In the genomic region with DNA sequence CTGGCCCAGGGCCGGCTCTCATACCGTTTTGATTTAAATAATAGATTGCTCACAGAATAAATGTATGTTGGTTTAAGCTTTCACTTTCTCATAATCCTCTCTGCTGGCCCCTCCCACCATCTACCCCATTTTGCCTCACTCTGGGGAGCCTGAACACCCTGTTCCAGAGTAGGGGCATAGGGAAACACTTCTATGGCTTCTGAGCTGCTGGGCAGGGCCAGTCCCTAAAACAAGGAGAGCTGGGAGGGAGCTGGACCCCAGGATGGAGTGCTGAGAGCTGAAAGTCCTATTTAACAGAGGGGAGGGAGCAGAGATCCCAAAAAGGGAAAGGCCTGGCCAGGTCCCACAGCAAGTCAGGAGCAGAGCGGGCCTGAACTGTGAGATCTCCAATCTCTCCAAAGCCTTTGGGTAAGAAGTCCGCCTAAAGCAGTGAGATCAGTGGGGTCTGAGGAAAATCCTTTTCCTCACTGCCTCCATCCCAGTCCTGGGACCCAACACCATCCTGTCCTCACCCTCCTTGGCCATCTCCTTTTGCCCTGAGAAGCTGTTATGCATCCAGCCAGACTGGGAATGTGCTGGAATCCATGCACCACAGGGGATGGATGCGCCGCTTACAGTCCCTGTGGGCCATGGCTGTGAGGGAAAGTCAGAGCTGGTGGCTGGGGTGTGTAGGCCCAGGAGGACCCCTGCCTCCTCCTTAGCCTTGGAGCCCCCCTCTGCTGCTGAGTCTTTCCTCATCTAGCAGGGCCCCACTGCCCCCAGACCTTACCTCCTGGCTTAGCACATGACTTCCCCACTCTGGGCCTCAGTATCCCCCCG, we compare ENCODE assay signal across 13 cellular contexts. TPM values are rescaled to one million over a fixed set of nuclear protein-coding genes. Genes with fewer than 3 reads are reported as not detected.
DNase-seq lines count a peak whose midpoint lies in the region; ATAC-seq and TF ChIP-seq lines count a peak whose summit lies in the region.
"Had no signal": no experiment of that assay in that cellular context is flagged by ENCODE, and none has a peak within 500 bp of the region (broad histone marks: within the 10 kb centered on the region; RNA-seq: fewer than 3 reads in every experiment).

No MANE protein-coding gene starts in this region.

- H3K27ac ChIP-seq in muscle layer of colon (ENCODE audit: low read depth, low read length) (peak overlapping the region; percentile 86), transverse colon (peak overlapping the region; percentile 50 to 80 (median 64))

- H3K9me3 ChIP-seq in muscle layer of colon (ENCODE audit: low read length) (no peaks in the 10 kb centered on the region), transverse colon (no peaks in the 10 kb centered on the region)

- no peak for TF ChIP-seq EP300 in transverse colon (IDR thresholded peaks at IDR 0.05; ENCODE audit: low read depth)

- H3K4me1 ChIP-seq in muscle layer of colon (ENCODE audit: insufficient read depth, low read length) (peaks cover 30% of the 10 kb centered on the region), transverse colon (peaks cover 8 to 35% (median 21%) of the 10 kb centered on the region in 4 donors)

- H3K36me3 Mint-ChIP-seq in activated CD8-positive, alpha-beta T cell treated with anti-CD3 and anti-CD28 coated beads, Interleukin-2, amount 10 ng/mL, durations not matched to agents 7 days and 5 days (ENCODE audit: low read depth), result no peaks in the 10 kb centered on the region
- H3K36me3 Mint-ChIP-seq in activated CD8-positive, alpha-beta T cell treated with anti-CD3 and anti-CD28 coated beads for 36 hours (ENCODE audit: low read depth), result no peaks in the 10 kb centered on the region
- H3K36me3 Mint-ChIP-seq: memory B cell, type B pancreatic cell had no signal

- H3K4me1 Mint-ChIP-seq in activated CD8-positive, alpha-beta T cell treated with anti-CD3 and anti-CD28 coated beads, Interleukin-2, amount 10 ng/mL, durations not matched to agents 7 days and 5 days (ENCODE audit: low read depth), result peaks cover 8% of the 10 kb centered on the region
- no peaks in the 10 kb centered on the region for H3K4me1 Mint-ChIP-seq in activated CD8-positive, alpha-beta T cell treated with anti-CD3 and anti-CD28 coated beads for 36 hours (ENCODE audit: low read depth)
- H3K4me1 Mint-ChIP-seq: activated naive CD8-positive, alpha-beta T cell treated with anti-CD3 and anti-CD28 coated beads, Interleukin-2, amount 50 U/mL, for 24 hours; memory B cell had no signal

- CTCF ChIA-PET in activated CD8-positive, alpha-beta T cell treated with anti-CD3 and anti-CD28 coated beads, Interleukin-2, amount 10 ng/mL, durations not matched to agents 7 days and 5 days (lab: Charles Lee), result no interaction called here
- CTCF ChIA-PET in activated CD8-positive, alpha-beta T cell treated with anti-CD3 and anti-CD28 coated beads for 36 hours (lab: Charles Lee), result no interaction called here

- DNase-seq in activated CD8-positive, alpha-beta T cell treated with anti-CD3 and anti-CD28 coated beads, Interleukin-2, amount 10 ng/mL, durations not matched to agents 7 days and 5 days, result no peak
- DNase-seq in activated CD8-positive, alpha-beta T cell treated with anti-CD3 and anti-CD28 coated beads for 36 hours, result no peak
- DNase-seq in fibroblast of the aortic adventitia (ENCODE audit: low read depth) (no peak), transverse colon (no peak), NCI-H2196 (lab: John Stamatoyannopoulos, UW; ENCODE audit: unreplicated experiment) (no peak), SW 1271 (lab: John Stamatoyannopoulos, UW) (no peak)
- DNase-seq: activated naive CD8-positive, alpha-beta T cell treated with anti-CD3 and anti-CD28 coated beads, Interleukin-2, amount 50 U/mL, for 24 hours; effector CD4-positive, alpha-beta T cell; retina had no signal

- H3K4me3 ChIP-seq in fibroblast of the aortic adventitia (ENCODE audit: low read depth, low read length) (peak overlapping the region; percentile 28), muscle layer of colon (ENCODE audit: low read depth in 1 of 2, low read length in 2 of 2) (peak overlapping the region in 1 of 2 donors; percentile 43), transverse colon (peak overlapping the region in 1 of 4 donors; percentile 16)

- TF ChIP-seq POLR2A in transverse colon (IDR thresholded peaks at IDR 0.05), result no peak

- peak; percentile 45 for ATAC-seq in activated CD8-positive, alpha-beta T cell treated with anti-CD3 and anti-CD28 coated beads, Interleukin-2, amount 10 ng/mL, durations not matched to agents 7 days and 5 days
- no peak for ATAC-seq in activated CD8-positive, alpha-beta T cell treated with anti-CD3 and anti-CD28 coated beads for 36 hours
- ATAC-seq in GM21515 (IDR thresholded peaks at IDR 0.05; ENCODE audit: unreplicated experiment), result no peak

- no peak for TF ChIP-seq CTCF in activated CD8-positive, alpha-beta T cell treated with anti-CD3 and anti-CD28 coated beads for 36 hours (IDR thresholded peaks at IDR 0.05)
- TF ChIP-seq CTCF in fibroblast of the aortic adventitia (IDR thresholded peaks at IDR 0.05; ENCODE audit: insufficient read depth, low read length) (no peak), transverse colon (IDR thresholded peaks at IDR 0.05) (no peak)

- in situ Hi-C loops in transverse colon (cut with MboI; ENCODE audit: low pct_ligation_motif_present in 1 of 4, low pct_unique_long_range_greater_than_20kb in 1 of 4, low sequenced_read_pairs in 3 of 4), result no loop called here

- no peak overlapping the region for H3K4me3 Mint-ChIP-seq in activated CD8-positive, alpha-beta T cell treated with anti-CD3 and anti-CD28 coated beads, Interleukin-2, amount 10 ng/mL, durations not matched to agents 7 days and 5 days
- no peak overlapping the region for H3K4me3 Mint-ChIP-seq in activated CD8-positive, alpha-beta T cell treated with anti-CD3 and anti-CD28 coated beads for 36 hours
- H3K4me3 Mint-ChIP-seq: activated naive CD8-positive, alpha-beta T cell treated with anti-CD3 and anti-CD28 coated beads, Interleukin-2, amount 50 U/mL, for 24 hours; memory B cell; type B pancreatic cell had no signal

- peak overlapping the region; percentile 40 for H3K9ac ChIP-seq in muscle layer of colon (ENCODE audit: low read length)

- 70% methylated on average over 7 of the region's 7 CpGs; no CpG with 5 or more reads in 1 of the 2 donors for WGBS in transverse colon (ENCODE audit: low coverage in 1 of 2), 2 donors

- intact Hi-C loops in activated CD8-positive, alpha-beta T cell treated with anti-CD3 and anti-CD28 coated beads for 36 hours (cut with micrococcal nuclease), result no loop called here
- intact Hi-C loops in transverse colon (cut with DNase I; ENCODE audit: low total_unique reads), result no loop called here

- H3K27me3 ChIP-seq in muscle layer of colon (ENCODE audit: control insufficient read depth in 1 of 2, insufficient read depth in 2 of 2, low read length in 2 of 2) (no peaks in the 10 kb centered on the region), transverse colon (no peaks in the 10 kb centered on the region)

- H3K27me3 Mint-ChIP-seq in activated CD8-positive, alpha-beta T cell treated with anti-CD3 and anti-CD28 coated beads, Interleukin-2, amount 10 ng/mL, durations not matched to agents 7 days and 5 days (ENCODE audit: low read depth), result no peaks in the 10 kb centered on the region
- H3K27me3 Mint-ChIP-seq in activated CD8-positive, alpha-beta T cell treated with anti-CD3 and anti-CD28 coated beads for 36 hours, result no peaks in the 10 kb centered on the region
- H3K27me3 Mint-ChIP-seq: activated naive CD8-positive, alpha-beta T cell treated with anti-CD3 and anti-CD28 coated beads, Interleukin-2, amount 50 U/mL, for 24 hours; memory B cell; type B pancreatic cell had no signal

- POLR2A ChIA-PET in activated CD8-positive, alpha-beta T cell treated with anti-CD3 and anti-CD28 coated beads, Interleukin-2, amount 10 ng/mL, durations not matched to agents 7 days and 5 days (lab: Charles Lee), result interaction anchor here (0.8 kb wide), 1 partner anchor 14 kb away, joined by 3 read pairs; no protein-coding TSS in a partner anchor
- POLR2A ChIA-PET in activated CD8-positive, alpha-beta T cell treated with anti-CD3 and anti-CD28 coated beads for 36 hours (lab: Charles Lee), result interaction anchor here (1.0 kb wide), 1 partner anchor 21 kb away, joined by 4 read pairs; no protein-coding TSS in a partner anchor

- H3K36me3 ChIP-seq in muscle layer of colon (ENCODE audit: insufficient read depth, low read length), result peaks cover 29% of the 10 kb centered on the region
- H3K36me3 ChIP-seq in transverse colon, result no peaks in the 10 kb centered on the region

- H3K27ac Mint-ChIP-seq in activated CD8-positive, alpha-beta T cell treated with anti-CD3 and anti-CD28 coated beads, Interleukin-2, amount 10 ng/mL, durations not matched to agents 7 days and 5 days, result peak overlapping the region; percentile 49
- H3K27ac Mint-ChIP-seq in activated CD8-positive, alpha-beta T cell treated with anti-CD3 and anti-CD28 coated beads for 36 hours, result no peak overlapping the region
- H3K27ac Mint-ChIP-seq: activated naive CD8-positive, alpha-beta T cell treated with anti-CD3 and anti-CD28 coated beads, Interleukin-2, amount 50 U/mL, for 24 hours; memory B cell; type B pancreatic cell had no signal

- H3K9me3 Mint-ChIP-seq in activated CD8-positive, alpha-beta T cell treated with anti-CD3 and anti-CD28 coated beads, Interleukin-2, amount 10 ng/mL, durations not matched to agents 7 days and 5 days (ENCODE audit: insufficient read depth), result no peaks in the 10 kb centered on the region
- no peaks in the 10 kb centered on the region for H3K9me3 Mint-ChIP-seq in activated CD8-positive, alpha-beta T cell treated with anti-CD3 and anti-CD28 coated beads for 36 hours
- H3K9me3 Mint-ChIP-seq: activated naive CD8-positive, alpha-beta T cell treated with anti-CD3 and anti-CD28 coated beads, Interleukin-2, amount 50 U/mL, for 24 hours; memory B cell; type B pancreatic cell had no signal

RNA-seq across cellular contexts. Expression of a gene that starts 8.7 kb away (rescaled TPM):
- 1 to 10 TPM in 1 of 2 experiments, under 1 TPM in 1; 0.91 to 1.3 TPM for total RNA-seq in activated CD8-positive, alpha-beta T cell treated with anti-CD3 and anti-CD28 coated beads, Interleukin-2, amount 10 ng/mL, durations not matched to agents 7 days and 5 days
- total RNA-seq in activated CD8-positive, alpha-beta T cell treated with anti-CD3 and anti-CD28 coated beads for 36 hours, result 1 to 10 TPM; 1.2 to 1.5 TPM
- total RNA-seq in fibroblast of the aortic adventitia (ENCODE audit: low replicate concordance) (4.0 and 6.0 TPM in 2 replicates), transverse colon (10 to 100 TPM; 13.3 to 20.6 (median 16.6) TPM)

RNA-seq across cellular contexts. Expression of a gene that starts 18.8 kb away (rescaled TPM):
- total RNA-seq in activated CD8-positive, alpha-beta T cell treated with anti-CD3 and anti-CD28 coated beads, Interleukin-2, amount 10 ng/mL, durations not matched to agents 7 days and 5 days, result 10 to 100 TPM; 20.0 to 23.6 TPM
- total RNA-seq in activated CD8-positive, alpha-beta T cell treated with anti-CD3 and anti-CD28 coated beads for 36 hours, result 10 to 100 TPM; 15.6 to 17.8 TPM
- total RNA-seq in fibroblast of the aortic adventitia (ENCODE audit: low replicate concordance) (0.65 and 1.1 TPM in 2 replicates), transverse colon (100 to 1,000 TPM in 1 of 4 donors, 10 to 100 TPM in 3; 52.4 to 167 (median 77.1) TPM)

RNA-seq across cellular contexts. Expression of a gene that starts 28.4 kb away (rescaled TPM):
- total RNA-seq in activated CD8-positive, alpha-beta T cell treated with anti-CD3 and anti-CD28 coated beads, Interleukin-2, amount 10 ng/mL, durations not matched to agents 7 days and 5 days, result 100 to 1,000 TPM; 136 to 144 TPM
- 100 to 1,000 TPM; 153 to 165 TPM for total RNA-seq in activated CD8-positive, alpha-beta T cell treated with anti-CD3 and anti-CD28 coated beads for 36 hours
- total RNA-seq in fibroblast of the aortic adventitia (ENCODE audit: low replicate concordance) (50.7 and 112 TPM in 2 replicates), transverse colon (100 to 1,000 TPM in 2 of 4 donors, 10 to 100 TPM in 2; 21.3 to 127 (median 93.8) TPM)

RNA-seq across cellular contexts. Expression of a gene that starts 29.2 kb away (rescaled TPM):
- 100 to 1,000 TPM; 129 to 133 TPM for total RNA-seq in activated CD8-positive, alpha-beta T cell treated with anti-CD3 and anti-CD28 coated beads, Interleukin-2, amount 10 ng/mL, durations not matched to agents 7 days and 5 days
- total RNA-seq in activated CD8-positive, alpha-beta T cell treated with anti-CD3 and anti-CD28 coated beads for 36 hours, result 100 to 1,000 TPM in 1 of 2 experiments, 10 to 100 TPM in 1; 99.7 to 111 TPM
- total RNA-seq in fibroblast of the aortic adventitia (ENCODE audit: low replicate concordance) (69.1 and 96.6 TPM in 2 replicates), transverse colon (100 to 1,000 TPM in 3 of 4 donors, 10 to 100 TPM in 1; 56.7 to 498 (median 277) TPM)
